In the genomic region with DNA sequence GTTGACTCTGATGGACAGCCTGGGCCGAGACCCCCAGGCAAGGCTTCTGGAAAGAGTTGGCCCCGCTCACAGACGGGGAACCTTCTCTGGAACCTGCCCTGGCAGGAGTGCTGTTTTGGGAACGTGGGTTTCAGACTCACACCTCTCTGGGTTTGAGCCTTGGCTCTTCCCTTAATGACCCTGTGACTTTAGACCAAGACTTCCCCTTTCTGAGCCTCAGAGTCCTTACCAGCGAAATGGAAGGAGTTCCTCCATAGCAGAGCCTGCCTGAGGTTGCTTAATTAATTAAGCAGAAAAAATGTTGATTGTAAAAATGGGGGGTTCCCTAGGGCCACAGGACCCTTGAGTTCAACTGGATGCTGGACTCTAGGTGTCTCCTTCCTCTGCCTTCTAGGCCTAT, we compare ENCODE assay signal across 25 cellular contexts.
A peak's percentile ranks its signal among the peaks of the same experiment; 100 is the strongest.
DNase-seq lines count a peak whose midpoint lies in the region; ATAC-seq, FAIRE-seq and TF ChIP-seq lines count a peak whose summit lies in the region.
"Had no signal": no experiment of that assay in that cellular context is flagged by ENCODE, and none has a peak within 500 bp of the region (broad histone marks: within the 10 kb centered on the region; RNA-seq: fewer than 3 reads in every experiment).

No MANE protein-coding gene starts in this region.

- no peaks in the 10 kb centered on the region for H3K9me2 ChIP-seq in Karpas-422 (replicated peaks; ENCODE audit: insufficient read depth, low read length)

- no peak for FAIRE-seq in H1 (lab: Jason Lieb, UNC)
- FAIRE-seq: astrocyte, endothelial cell of umbilical vein had no signal

- no peak overlapping the region for H4K91ac ChIP-seq in H1 (replicated peaks; ENCODE audit: insufficient read length, low read length)

- no peak overlapping the region for H4K8ac ChIP-seq in H1 (ENCODE audit: extremely low read depth, insufficient read depth, low read length)

- DNase-seq in Karpas-422 (peak; percentile 49), OCI-M1 (lab: John Stamatoyannopoulos, UW) (peak; percentile 68), H1 (ENCODE audit: low read depth in 1 of 2, low spot score in 2 of 2) (no peak), upper lobe of left lung (no peak), MCF 10A (ENCODE audit: unreplicated experiment) (no peak), NCI-H2029 treated with DMSO at 0.1 percent for 48 hours (lab: John Stamatoyannopoulos, UW) (no peak), T-helper 2 cell (no peak)
- DNase-seq: activated CD4-positive, alpha-beta T cell treated with anti-CD3 and anti-CD28 coated beads, Interleukin-2, amount 10 ng/mL, durations not matched to agents 7 days and 5 days; activated naive CD8-positive, alpha-beta T cell treated with anti-CD3 and anti-CD28 coated beads for 36 hours; CD8-positive, alpha-beta T cell; central memory CD4-positive, alpha-beta T cell; dorsolateral prefrontal cortex; heart right ventricle; immature natural killer cell; midbrain; NCI-H2171; NCI-H524 treated with DMSO at 0.1 percent for 48 hours; sigmoid colon; stimulated activated CD4-positive, alpha-beta T cell treated with anti-CD3 and anti-CD28 coated beads, Interleukin-15, amount 100 ng/mL, for 24 hours; substantia nigra had no signal

- intact Hi-C loops in MCF 10A (cut with micrococcal nuclease), result no loop called here

- no peak overlapping the region for H2BK12ac ChIP-seq in H1 (ENCODE audit: low read depth, low read length)

- WGBS in H1 (ENCODE audit: extremely low coverage in 1 of 2, insufficient coverage in 1 of 2, insufficient read length in 1 of 2, insufficient replicate concordance in 2 of 2, low coverage in 1 of 2, low lambda C conversion rate in 2 of 2, missing lambda C conversion rate in 1 of 2), 2 experiments, result 82% methylated on average over 5 of the region's 5 CpGs; no CpG with 5 or more reads in 1 of the 2 experiments
- WGBS in upper lobe of left lung, 2 donors, result 65 to 75% methylated on average over 4 to 5 of the region's 5 CpGs

- ATAC-seq in upper lobe of left lung (ENCODE audit: low FRiP score in 2 of 2), result peak; percentile 38 to 51
- ATAC-seq: CD8-positive, alpha-beta T cell; heart right ventricle; left lobe of liver had no signal

- no peaks in the 10 kb centered on the region for H3K79me1 ChIP-seq in H1 (ENCODE audit: low read depth, low read length)

- TF ChIP-seq CTCF in H1 (IDR thresholded peaks at IDR 0.05; ENCODE audit: control extremely low read depth in 1 of 3, insufficient read depth in 1 of 3, low read depth in 1 of 3, low read length in 3 of 3) (no peak), upper lobe of left lung (IDR thresholded peaks at IDR 0.05) (no peak), MCF 10A (IDR thresholded peaks at IDR 0.05; ENCODE audit: unreplicated experiment) (no peak)

- TF ChIP-seq POLR2A in H1 (IDR thresholded peaks at IDR 0.05; ENCODE audit: control extremely low read depth in 1 of 2, low read depth in 2 of 2, low read length in 2 of 2), result no peak
- TF ChIP-seq POLR2A in upper lobe of left lung (IDR thresholded peaks at IDR 0.05), result no peak

- no peaks in the 10 kb centered on the region for H3K9me3 Mint-ChIP-seq in MCF 10A (ENCODE audit: unreplicated experiment)
- H3K9me3 Mint-ChIP-seq: activated CD4-positive, alpha-beta T cell treated with anti-CD3 and anti-CD28 coated beads, Interleukin-2, amount 10 ng/mL, durations not matched to agents 7 days and 5 days; activated naive CD8-positive, alpha-beta T cell treated with anti-CD3 and anti-CD28 coated beads for 36 hours; activated T-helper 2 cell treated with anti-CD3 and anti-CD28 coated beads, Interferon-gamma antibody, Interleukin-2, Interleukin-4, amounts not matched to agents 10 μg/mL and 5 μg/mL and 100 μg/mL, durations not matched to agents 14 hours and 24 hours and 36 hours; CD8-positive, alpha-beta T cell; immature natural killer cell had no signal

- H3K4me1 ChIP-seq in Karpas-422 (ENCODE audit: low read length) (peaks cover 5% of the 10 kb centered on the region; the same call in 1 of the 2 replicates), H1 (replicated peaks in 1 of 4; ENCODE audit: control insufficient read depth in 3 of 4, insufficient read depth in 4 of 4, low read length in 3 of 4) (peaks cover 2 to 15% (median 8%) of the 10 kb centered on the region in 4 experiments; a peak in 6 of 7 replicates), upper lobe of left lung (no peaks in the 10 kb centered on the region)

- H3K23ac ChIP-seq in H1 (ENCODE audit: insufficient read length), result no peak overlapping the region

- no peaks in the 10 kb centered on the region for H3K23me2 ChIP-seq in H1 (ENCODE audit: low read depth, low read length)

- no peaks in the 10 kb centered on the region for H3K27me3 Mint-ChIP-seq in MCF 10A (ENCODE audit: insufficient read depth, unreplicated experiment)
- H3K27me3 Mint-ChIP-seq: activated naive CD8-positive, alpha-beta T cell treated with anti-CD3 and anti-CD28 coated beads for 36 hours had no signal

- H3K4me2 ChIP-seq in Karpas-422 (ENCODE audit: low read depth, low read length, poor library complexity, severe bottlenecking) (no peak overlapping the region), H1 (ENCODE audit: insufficient read depth in 1 of 2, low read depth in 2 of 2, low read length in 2 of 2) (no peak overlapping the region)
- H3K4me2 ChIP-seq: GM23338 had no signal

- no peaks in the 10 kb centered on the region for H4K20me1 ChIP-seq in Karpas-422 (ENCODE audit: insufficient read depth, low read depth, low read length)
- no peaks in the 10 kb centered on the region for H4K20me1 ChIP-seq in H1 (replicated peaks in 1 of 2; ENCODE audit: control insufficient read depth in 1 of 2, insufficient read depth in 2 of 2, low read length in 2 of 2)

- POLR2A ChIA-PET in H1 (lab: Charles Lee; ENCODE audit: partially characterized antibody), result interaction anchor here (0.6 to 1.7 kb wide), 2 partner anchors 83 to 410 kb away, joined by 3 read pairs; partner anchors contain the start of gene TNRC6C
- POLR2A ChIA-PET in MCF 10A (lab: Yijun Ruan, JAX), result no interaction called here

- no peak for TF ChIP-seq EP300 in H1 (IDR thresholded peaks at IDR 0.05; ENCODE audit: borderline replicate concordance in 1 of 2, low read depth in 2 of 2, low read length in 2 of 2)
- TF ChIP-seq EP300 in upper lobe of left lung (IDR thresholded peaks at IDR 0.05), result no peak

- H3K27me3 ChIP-seq in Karpas-422 (ENCODE audit: low read length) (no peaks in the 10 kb centered on the region), H1 (replicated peaks in 1 of 4; ENCODE audit: control insufficient read depth in 3 of 4, extremely low read depth in 1 of 4, insufficient read depth in 3 of 4, low read length in 3 of 4) (peaks cover 0 to 2% (median 0%) of the 10 kb centered on the region in 4 experiments; a peak in 1 of 7 replicates), upper lobe of left lung (no peaks in the 10 kb centered on the region)
- H3K27me3 ChIP-seq: dorsolateral prefrontal cortex, heart right ventricle, sigmoid colon had no signal

- CTCF ChIA-PET in H1 (lab: Charles Lee; ENCODE audit: partially characterized antibody), result interaction anchor here (1.2 to 3.0 kb wide), 2 partner anchors 14 to 119 kb away, joined by 3 to 9 read pairs; no protein-coding TSS in a partner anchor
- CTCF ChIA-PET in MCF 10A (lab: Yijun Ruan, JAX), result interaction anchor here (0.6 to 3.4 kb wide), 2 partner anchors 8 to 464 kb away, joined by 5 to 19 read pairs; no protein-coding TSS in a partner anchor

- no peak overlapping the region for H3K27ac Mint-ChIP-seq in MCF 10A (ENCODE audit: low read depth, unreplicated experiment)
- H3K27ac Mint-ChIP-seq: activated CD4-positive, alpha-beta T cell treated with anti-CD3 and anti-CD28 coated beads, Interleukin-2, amount 10 ng/mL, durations not matched to agents 7 days and 5 days; activated naive CD8-positive, alpha-beta T cell treated with anti-CD3 and anti-CD28 coated beads for 36 hours; activated T-helper 2 cell treated with anti-CD3 and anti-CD28 coated beads, Interferon-gamma antibody, Interleukin-2, Interleukin-4, amounts not matched to agents 10 μg/mL and 5 μg/mL and 100 μg/mL, durations not matched to agents 14 hours and 24 hours and 36 hours; CD8-positive, alpha-beta T cell; GM23338; immature natural killer cell had no signal

- H3K18ac ChIP-seq in H1 (ENCODE audit: extremely low read depth, low read length), result no peak overlapping the region

- no peak overlapping the region for H3K27ac ChIP-seq in Karpas-422 (ENCODE audit: low read length)
- no peak overlapping the region for H3K27ac ChIP-seq in H1 (ENCODE audit: low read depth, low read length)
- H3K27ac ChIP-seq in upper lobe of left lung, result no peak overlapping the region
- H3K27ac ChIP-seq: dorsolateral prefrontal cortex, heart right ventricle, sigmoid colon had no signal

- TF ChIP-seq RAD21 in H1 (IDR thresholded peaks at IDR 0.05 in 1 of 2, conservative IDR thresholded peaks at IDR 0.05 in 1 of 2; ENCODE audit: low read depth in 2 of 2, low read length in 2 of 2), result no peak

- H2AFZ ChIP-seq in Karpas-422 (ENCODE audit: low read length) (no peak overlapping the region), H1 (ENCODE audit: low read length) (no peak overlapping the region)
- H2AFZ ChIP-seq: GM23338 had no signal

- no peaks in the 10 kb centered on the region for H3K4me1 Mint-ChIP-seq in MCF 10A (ENCODE audit: insufficient read depth, unreplicated experiment)
- H3K4me1 Mint-ChIP-seq: immature natural killer cell had no signal

- no peak overlapping the region for H3K56ac ChIP-seq in H1 (replicated peaks; ENCODE audit: insufficient read length, low read depth, low read length)

- H2BK5ac ChIP-seq in H1 (ENCODE audit: low read depth, low read length), result 0 out of 2 replicates have a peak overlapping the region, but pooled peaks have one; percentile 24

- H3K9ac ChIP-seq in Karpas-422 (ENCODE audit: low read length), result no peak overlapping the region
- H3K9ac ChIP-seq in H1 (replicated peaks in 1 of 4; ENCODE audit: extremely low read depth in 1 of 4, low read depth in 3 of 4, low read length in 3 of 4), result no peak overlapping the region

- BruUV-seq in MCF 10A (replicated peaks; lab: Mats Ljungman, UMichigan), result no TSS peak

- H3K4me3 ChIP-seq in Karpas-422 (ENCODE audit: low read length), result no peak overlapping the region
- no peak overlapping the region for H3K4me3 ChIP-seq in H1 (ENCODE audit: extremely low read depth in 1 of 4, insufficient read depth in 2 of 4, low read depth in 3 of 4, low read length in 4 of 4)
- no peak overlapping the region for H3K4me3 ChIP-seq in upper lobe of left lung
- H3K4me3 ChIP-seq: GM23338, heart right ventricle, sigmoid colon had no signal

- H2BK120ac ChIP-seq in H1 (replicated peaks; ENCODE audit: low read depth, low read length), result no peak overlapping the region

- H2AK5ac ChIP-seq in H1 (ENCODE audit: low read depth, low read length), result no peak overlapping the region

- no peak overlapping the region for H4K5ac ChIP-seq in H1 (ENCODE audit: insufficient read length, low read depth, low read length)

- H3K9me3 ChIP-seq in Karpas-422 (ENCODE audit: low read length) (no peaks in the 10 kb centered on the region), H1 (ENCODE audit: insufficient read depth in 2 of 2, low read depth in 1 of 2, low read length in 1 of 2) (no peaks in the 10 kb centered on the region), upper lobe of left lung (no peaks in the 10 kb centered on the region)
- H3K9me3 ChIP-seq: sigmoid colon had no signal

- no peaks in the 10 kb centered on the region for H3K79me2 ChIP-seq in Karpas-422 (ENCODE audit: low read length)
- no peaks in the 10 kb centered on the region for H3K79me2 ChIP-seq in H1 (ENCODE audit: control insufficient read depth in 1 of 2, insufficient read depth in 2 of 2, low read length in 2 of 2)

- H3K36me3 ChIP-seq in Karpas-422 (ENCODE audit: insufficient read depth, low read length) (no peaks in the 10 kb centered on the region), H1 (ENCODE audit: control insufficient read depth in 2 of 4, insufficient read depth in 4 of 4, low read length in 3 of 4) (no peaks in the 10 kb centered on the region), upper lobe of left lung (no peaks in the 10 kb centered on the region)
- H3K36me3 ChIP-seq: heart right ventricle, sigmoid colon had no signal

- H3K14ac ChIP-seq in H1 (ENCODE audit: insufficient read length), result no peak overlapping the region

- peaks cover 5% of the 10 kb centered on the region for H3K36me3 Mint-ChIP-seq in MCF 10A (ENCODE audit: insufficient read depth, unreplicated experiment)
- H3K36me3 Mint-ChIP-seq: activated naive CD8-positive, alpha-beta T cell treated with anti-CD3 and anti-CD28 coated beads for 36 hours; CD8-positive, alpha-beta T cell; immature natural killer cell had no signal

- H3K4ac ChIP-seq in H1 (replicated peaks; ENCODE audit: insufficient read length, low read depth, low read length), result no peak overlapping the region

- H3K4me3 Mint-ChIP-seq in MCF 10A (ENCODE audit: unreplicated experiment), result no peak overlapping the region
- H3K4me3 Mint-ChIP-seq: activated CD4-positive, alpha-beta T cell treated with anti-CD3 and anti-CD28 coated beads, Interleukin-2, amount 10 ng/mL, durations not matched to agents 7 days and 5 days; activated naive CD8-positive, alpha-beta T cell treated with anti-CD3 and anti-CD28 coated beads for 36 hours; CD8-positive, alpha-beta T cell; GM23338; immature natural killer cell had no signal

- no peak overlapping the region for H2BK20ac ChIP-seq in H1 (ENCODE audit: low read length)

- H2BK15ac ChIP-seq in H1 (ENCODE audit: low read length), result no peak overlapping the region

Comparison
In these comparisons a context has a peak if more than half of its experiments do, and no peak if none do; other contexts are left out.
1. DNase-seq: peak in Karpas-422 (single experiment) and OCI-M1 (single experiment); none in H1 (0 of 2), upper lobe of left lung (0 of 2), MCF 10A (single experiment), NCI-H2029 treated with DMSO at 0.1 percent for 48 hours (single experiment) and T-helper 2 cell (0 of 5).